In genomic region chr1:225445644-225446297, GRCh38 we compare ENCODE assay signal across 10 cellular contexts. TPM values are rescaled to one million over a fixed set of nuclear protein-coding genes. Genes with fewer than 3 reads are reported as not detected.
DNase-seq lines count a peak whose midpoint lies in the region; ATAC-seq and TF ChIP-seq lines count a peak whose summit lies in the region.
"Had no signal": no experiment of that assay in that cellular context is flagged by ENCODE, and none has a peak within 500 bp of the region (broad histone marks: within the 10 kb centered on the region; RNA-seq: fewer than 3 reads in every experiment).

No MANE protein-coding gene starts in this region.

- H3K4me1 ChIP-seq in liver (ENCODE audit: control insufficient read depth in 4 of 4, insufficient read depth in 4 of 4, low read length in 3 of 4) (peaks cover 4 to 40% (median 29%) of the 10 kb centered on the region in 4 donors), tibial nerve (peaks cover 0 to 48% (median 22%) of the 10 kb centered on the region in 4 donors)

- TF ChIP-seq EP300 in tibial nerve (IDR thresholded peaks at IDR 0.05): peak in 1 of 2 donors; percentile 16

- H3K9me3 ChIP-seq in liver (ENCODE audit: control insufficient read depth in 4 of 4, low read length in 3 of 4) (no peaks in the 10 kb centered on the region), tibial nerve (no peaks in the 10 kb centered on the region)

- no peak overlapping the region for H3K4me3 ChIP-seq in liver (ENCODE audit: low read depth in 1 of 3, low read length in 3 of 3)
- H3K4me3 ChIP-seq in tibial nerve: no peak overlapping the region

- TF ChIP-seq RAD21 in liver (IDR thresholded peaks at IDR 0.05): no peak

- H3K36me3 Mint-ChIP-seq in activated T-cell treated with anti-CD3 and anti-CD28 coated beads, Interleukin-2, amount 50 U/mL, for 4 hours (ENCODE audit: insufficient read depth): no peaks in the 10 kb centered on the region
- H3K36me3 Mint-ChIP-seq in activated naive CD8-positive, alpha-beta T cell treated with anti-CD3 and anti-CD28 coated beads for 36 hours: no peaks in the 10 kb centered on the region

- peak overlapping the region; percentile 63 to 73 for H3K27ac ChIP-seq in liver (ENCODE audit: low read depth in 1 of 2, low read length in 2 of 2)
- peak overlapping the region in 3 of 4 donors; percentile 51 to 68 (median 66) for H3K27ac ChIP-seq in tibial nerve
- H3K27ac ChIP-seq: C4-2B had no signal

- peak overlapping the region; percentile 94 for H3K27ac Mint-ChIP-seq in activated naive CD8-positive, alpha-beta T cell treated with anti-CD3 and anti-CD28 coated beads for 36 hours

- ATAC-seq in activated T-cell treated with anti-CD3 and anti-CD28 coated beads, Interleukin-2, amount 50 U/mL, for 4 hours: no peak
- ATAC-seq in GM19324 (IDR thresholded peaks at IDR 0.05; ENCODE audit: low FRiP score, unreplicated experiment): no peak

- H3K9ac ChIP-seq in liver (ENCODE audit: low read depth in 1 of 2, low read length in 2 of 2): no peak overlapping the region

- no peak for DNase-seq in activated T-cell treated with anti-CD3 and anti-CD28 coated beads, Interleukin-2, amount 50 U/mL, for 4 hours
- no peak for DNase-seq in activated T-cell treated with anti-CD3 and anti-CD28 coated beads for 4 hours
- no peak for DNase-seq in activated naive CD8-positive, alpha-beta T cell treated with anti-CD3 and anti-CD28 coated beads for 36 hours
- no peak for DNase-seq in tibial nerve (ENCODE audit: low spot score in 2 of 2)
- no peak for DNase-seq in cortex of kidney (lab: John Stamatoyannopoulos, UW)
- no peak for DNase-seq in HK-2 (ENCODE audit: unreplicated experiment)
- DNase-seq: NCI-H446 had no signal

- no peaks in the 10 kb centered on the region for H3K36me3 ChIP-seq in liver (ENCODE audit: control insufficient read depth in 4 of 4, insufficient read depth in 3 of 4, low read depth in 1 of 4, low read length in 3 of 4)
- no peaks in the 10 kb centered on the region for H3K36me3 ChIP-seq in tibial nerve

- WGBS in liver: 76% methylated on average over 7 of the region's 7 CpGs
- 72 to 74% methylated on average over 7 of the region's 7 CpGs for WGBS in tibial nerve, 2 donors

- peaks cover 66% of the 10 kb centered on the region for H3K4me1 Mint-ChIP-seq in activated T-cell treated with anti-CD3 and anti-CD28 coated beads, Interleukin-2, amount 50 U/mL, for 4 hours (ENCODE audit: low read depth)
- peaks cover 59% of the 10 kb centered on the region for H3K4me1 Mint-ChIP-seq in activated naive CD8-positive, alpha-beta T cell treated with anti-CD3 and anti-CD28 coated beads for 36 hours

- TF ChIP-seq POLR2A in tibial nerve (IDR thresholded peaks at IDR 0.05): no peak

- TF ChIP-seq CTCF in liver (IDR thresholded peaks at IDR 0.05; ENCODE audit: low read depth, low read length, missing input control) (no peak), tibial nerve (IDR thresholded peaks at IDR 0.05) (no peak)

- no peaks in the 10 kb centered on the region for H3K9me3 Mint-ChIP-seq in activated T-cell treated with anti-CD3 and anti-CD28 coated beads, Interleukin-2, amount 50 U/mL, for 4 hours
- no peaks in the 10 kb centered on the region for H3K9me3 Mint-ChIP-seq in activated naive CD8-positive, alpha-beta T cell treated with anti-CD3 and anti-CD28 coated beads for 36 hours

- H3K27me3 ChIP-seq in liver (ENCODE audit: control insufficient read depth in 4 of 4, insufficient read depth in 4 of 4, low read length in 3 of 4) (no peaks in the 10 kb centered on the region), tibial nerve (no peaks in the 10 kb centered on the region)

- no peaks in the 10 kb centered on the region for H3K27me3 Mint-ChIP-seq in activated T-cell treated with anti-CD3 and anti-CD28 coated beads, Interleukin-2, amount 50 U/mL, for 4 hours (ENCODE audit: low read depth)
- no peaks in the 10 kb centered on the region for H3K27me3 Mint-ChIP-seq in activated naive CD8-positive, alpha-beta T cell treated with anti-CD3 and anti-CD28 coated beads for 36 hours

- H3K4me3 Mint-ChIP-seq in activated T-cell treated with anti-CD3 and anti-CD28 coated beads, Interleukin-2, amount 50 U/mL, for 4 hours: peak overlapping the region; percentile 16
- peak overlapping the region; percentile 64 for H3K4me3 Mint-ChIP-seq in activated naive CD8-positive, alpha-beta T cell treated with anti-CD3 and anti-CD28 coated beads for 36 hours

TF ChIP-seq in liver, 16 proteins besides CTCF, POLR2A, EP300 and RAD21:
- TF ChIP-seq FOXA1 (IDR thresholded peaks at IDR 0.05) (no peak), SP1 (IDR thresholded peaks at IDR 0.05) (peak; percentile 16)

RNA-seq across cellular contexts. Expression of gene LBR, which starts 17.9 kb away (rescaled TPM):
- 10 to 100 TPM; 71.0 to 89.9 (median 78.9) TPM for total RNA-seq in activated T-cell treated with anti-CD3 and anti-CD28 coated beads, Interleukin-2, amount 50 U/mL, for 4 hours
- total RNA-seq in activated naive CD8-positive, alpha-beta T cell treated with anti-CD3 and anti-CD28 coated beads for 36 hours: 100 to 1,000 TPM; 128 to 140 TPM
- 100 to 1,000 TPM in 1 of 2 donors, 10 to 100 TPM in 1; 28.9 to 201 TPM for total RNA-seq in liver
- 10 to 100 TPM; 14.3 to 16.2 TPM for polyA plus RNA-seq in liver
- total RNA-seq in tibial nerve: 10 to 100 TPM; 17.7 to 30.8 (median 25.1) TPM
